8 cellular contexts compared by ENCODE assay signal in genomic region chr1:21782868-21783678, GRCh38. TPM values are rescaled to one million over a fixed set of nuclear protein-coding genes. Genes with fewer than 3 reads are reported as not detected.
A peak's percentile ranks its signal among the peaks of the same experiment; 100 is the strongest.
DNase-seq lines count a peak whose midpoint lies in the region; ATAC-seq and TF ChIP-seq lines count a peak whose summit lies in the region.

Gene USP48, minus strand, starts transcription at chr1:21783149. Its CDS starts 192 bp downstream, at chr1:21782957.

- H3K4me1 ChIP-seq in CD4-positive, alpha-beta memory T cell (ENCODE audit: insufficient read depth, low read length) = peaks cover 37% of the 10 kb centered on the region
- H3K4me1 ChIP-seq in ectodermal cell (ENCODE audit: control insufficient read depth, insufficient read depth, low read length) (peaks cover 4% of the 10 kb centered on the region), lower lobe of right lung (peaks cover 24% of the 10 kb centered on the region)

- no peak for TF ChIP-seq CTCF in GM20000 (IDR thresholded peaks at IDR 0.05; ENCODE audit: extremely low read depth, missing control alignments)
- no peak for TF ChIP-seq CTCF in lower lobe of right lung (IDR thresholded peaks at IDR 0.05)

- peak within 1 kb of the TSS; percentile 92 to 99 (median 97) for H3K4me3 Mint-ChIP-seq in CD4-positive, alpha-beta memory T cell

- POLR2A ChIA-PET in CD4-positive, alpha-beta memory T cell (lab: Charles Lee; ENCODE audit: partially characterized antibody) = interaction anchor here (0.8 to 3.7 kb wide), 16 partner anchors 10 to 1149 kb away, joined by 3 to 52 read pairs (median 4); partner anchors contain the start of genes CDC42, HP1BP3 and RAP1GAP

- peaks cover 0 to 4% (median 0%) of the 10 kb centered on the region in 8 donors for H3K9me3 Mint-ChIP-seq in CD4-positive, alpha-beta memory T cell

- H3K9me3 ChIP-seq in CD4-positive, alpha-beta memory T cell (ENCODE audit: control insufficient read depth in 1 of 2, low read length in 2 of 2) = no peaks in the 10 kb centered on the region
- H3K9me3 ChIP-seq in ectodermal cell (ENCODE audit: control insufficient read depth, low read length) (no peaks in the 10 kb centered on the region), lower lobe of right lung (no peaks in the 10 kb centered on the region)

- peak; percentile 97 to 98 (median 97) for DNase-seq in CD4-positive, alpha-beta memory T cell
- DNase-seq in GM20000 (ENCODE audit: low spot score) = peak; percentile 91
- peak; percentile 79 for DNase-seq in HS-5 (ENCODE audit: low read depth)
- peak; percentile 82 for DNase-seq in NK-92 (lab: John Stamatoyannopoulos, UW; ENCODE audit: unreplicated experiment)
- DNase-seq in activated CD8-positive, alpha-beta memory T cell treated with anti-CD3 and anti-CD28 coated beads for 1 hour (ENCODE audit: extremely low read depth in 1 of 2, low read depth in 1 of 2) = peak; percentile 90 to 94
- peak; percentile 98 for DNase-seq in lower lobe of right lung
- peak; percentile 91 to 94 (median 92) for DNase-seq in stimulated activated CD4-positive, alpha-beta T cell treated with anti-CD3 and anti-CD28 coated beads, TNF-alpha, amount 100 ng/mL, for 1 hour (ENCODE audit: low read depth in 3 of 3, low spot score in 1 of 3)

- H3K4me1 Mint-ChIP-seq in CD4-positive, alpha-beta memory T cell = peaks cover 22 to 44% (median 33%) of the 10 kb centered on the region in 4 donors

- no peaks in the 10 kb centered on the region for H3K36me3 ChIP-seq in CD4-positive, alpha-beta memory T cell (ENCODE audit: insufficient read depth, low read length)
- H3K36me3 ChIP-seq in ectodermal cell (ENCODE audit: control insufficient read depth, insufficient read depth, low read length) (no peaks in the 10 kb centered on the region), lower lobe of right lung (no peaks in the 10 kb centered on the region)

- H3K27ac ChIP-seq in CD4-positive, alpha-beta memory T cell (ENCODE audit: low read depth, low read length) = peak within 1 kb of the TSS; percentile 99
- H3K27ac ChIP-seq in ectodermal cell (ENCODE audit: insufficient read depth, low read depth, low read length, poor library complexity, severe bottlenecking) = peak within 1 kb of the TSS; percentile 99
- peak within 1 kb of the TSS; percentile 98 for H3K27ac ChIP-seq in lower lobe of right lung

- peaks cover 0 to 3% of the 10 kb centered on the region in 2 donors for H3K27me3 Mint-ChIP-seq in CD4-positive, alpha-beta memory T cell

- 0% methylated on average over 82 of the region's 82 CpGs for WGBS in ectodermal cell, 2 experiments

- H3K36me3 Mint-ChIP-seq in CD4-positive, alpha-beta memory T cell = peaks cover 0 to 18% of the 10 kb centered on the region in 2 donors

- ATAC-seq in lower lobe of right lung = peak; percentile 97

- CTCF ChIA-PET in CD4-positive, alpha-beta memory T cell (lab: Charles Lee; ENCODE audit: partially characterized antibody) = interaction anchor here (1.0 to 2.4 kb wide), 2 partner anchors 55 to 241 kb away, joined by 4 to 9 read pairs; no protein-coding TSS in a partner anchor

- peak within 1 kb of the TSS; percentile 100 for H3K27ac Mint-ChIP-seq in CD4-positive, alpha-beta memory T cell

- no peaks in the 10 kb centered on the region for H3K27me3 ChIP-seq in CD4-positive, alpha-beta memory T cell (ENCODE audit: insufficient read depth, low read length)
- H3K27me3 ChIP-seq in ectodermal cell (ENCODE audit: control insufficient read depth, insufficient read depth, low read length, poor library complexity, severe bottlenecking) (no peaks in the 10 kb centered on the region), lower lobe of right lung (ENCODE audit: low read depth) (no peaks in the 10 kb centered on the region)

- H3K4me3 ChIP-seq in CD4-positive, alpha-beta memory T cell (ENCODE audit: low read length in 2 of 2) = peak within 1 kb of the TSS; percentile 47 to 97
- H3K4me3 ChIP-seq in ectodermal cell (ENCODE audit: insufficient read depth, low read depth, low read length) (peak within 1 kb of the TSS; percentile 99), lower lobe of right lung (peak within 1 kb of the TSS; percentile 99)

- intact Hi-C loops in CD4-positive, alpha-beta memory T cell (cut with micrococcal nuclease) = loop anchor here (1.0 to 5.0 kb wide), 3 partner anchors 126 to 269 kb away; partner anchors contain the start of gene CDC42
- intact Hi-C loops in lower lobe of right lung (cut with DNase I) = no loop called here

RNA-seq across cellular contexts. Expression of gene USP48, which starts in this region (rescaled TPM):
- total RNA-seq in CD4-positive, alpha-beta memory T cell = 100 to 1,000 TPM; 110 to 117 TPM
- polyA plus RNA-seq in CD4-positive, alpha-beta memory T cell = 10 to 100 TPM; 36.1 to 42.4 TPM
- 42.2 TPM for polyA plus RNA-seq in ectodermal cell (2013, experiment 1 of 4)
- polyA plus RNA-seq in ectodermal cell (2013, experiment 2 of 4) = 50.5 TPM
- 41.8 TPM for polyA plus RNA-seq in ectodermal cell (2013, experiment 3 of 4)
- polyA plus RNA-seq in ectodermal cell (2013, experiment 4 of 4) = 39.3 TPM
- 61.9 TPM for total RNA-seq in lower lobe of right lung

Comparison
In these comparisons a context has a peak if more than half of its experiments do, and no peak if none do; other contexts are left out.
1. Peak in every context shown above with its lines: DNase-seq, ATAC-seq, H3K4me3 ChIP-seq and H3K27ac ChIP-seq.